ENCODE assay signal across 22 cellular contexts in the genomic region with DNA sequence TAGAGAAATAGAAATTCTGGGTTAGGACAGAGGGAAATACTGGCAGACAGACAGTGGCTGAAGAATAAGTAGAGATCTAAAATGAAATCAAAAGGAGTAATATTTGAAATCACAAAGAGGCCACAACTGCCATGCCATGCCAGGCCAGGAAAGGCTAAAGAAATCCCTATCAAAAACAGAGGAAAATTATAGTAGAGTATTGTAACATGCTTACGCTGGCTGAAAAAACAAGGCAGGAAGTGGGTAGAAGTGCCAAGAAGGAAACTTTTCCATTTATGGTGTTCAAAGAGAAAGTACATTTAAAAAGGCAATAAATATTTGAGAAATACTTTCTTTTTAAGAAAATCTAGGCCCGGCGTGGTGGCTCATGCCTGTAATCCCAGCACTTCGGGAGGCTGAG.
DNase-seq lines count a peak whose midpoint lies in the region; ATAC-seq and TF ChIP-seq lines count a peak whose summit lies in the region.
"Had no signal": no experiment of that assay in that cellular context is flagged by ENCODE, and none has a peak within 500 bp of the region (broad histone marks: within the 10 kb centered on the region; RNA-seq: fewer than 3 reads in every experiment).

No MANE protein-coding gene starts in this region.

- H2BK120ac ChIP-seq in H9 (ENCODE audit: low read depth, low read length, poor library complexity, severe bottlenecking), result no peak overlapping the region

- no peak overlapping the region for H2BK5ac ChIP-seq in H9 (ENCODE audit: insufficient read length, low read length)

- no peaks in the 10 kb centered on the region for H3K9me3 Mint-ChIP-seq in activated T-cell treated with anti-CD3 and anti-CD28 coated beads, Interleukin-2, amount 50 U/mL, for 4 hours
- H3K9me3 Mint-ChIP-seq in T-cell, result no peaks in the 10 kb centered on the region
- no peaks in the 10 kb centered on the region for H3K9me3 Mint-ChIP-seq in central memory CD8-positive, alpha-beta T cell
- no peaks in the 10 kb centered on the region for H3K9me3 Mint-ChIP-seq in H9
- H3K9me3 Mint-ChIP-seq: nephron progenitor cell had no signal

- H3K27me3 Mint-ChIP-seq in activated T-cell treated with anti-CD3 and anti-CD28 coated beads, Interleukin-2, amount 50 U/mL, for 4 hours (ENCODE audit: low read depth), result no peaks in the 10 kb centered on the region
- no peaks in the 10 kb centered on the region for H3K27me3 Mint-ChIP-seq in T-cell
- no peaks in the 10 kb centered on the region for H3K27me3 Mint-ChIP-seq in central memory CD8-positive, alpha-beta T cell
- no peaks in the 10 kb centered on the region for H3K27me3 Mint-ChIP-seq in H9 (ENCODE audit: low read depth)

- H3K23me2 ChIP-seq in H9 (ENCODE audit: insufficient read length, low read depth, low read length, poor library complexity, severe bottlenecking), result no peaks in the 10 kb centered on the region

- H3K36me3 Mint-ChIP-seq in activated T-cell treated with anti-CD3 and anti-CD28 coated beads, Interleukin-2, amount 50 U/mL, for 4 hours (ENCODE audit: insufficient read depth), result peaks cover 6% of the 10 kb centered on the region
- peaks cover 23% of the 10 kb centered on the region for H3K36me3 Mint-ChIP-seq in T-cell
- no peaks in the 10 kb centered on the region for H3K36me3 Mint-ChIP-seq in central memory CD8-positive, alpha-beta T cell (ENCODE audit: insufficient read depth)
- H3K36me3 Mint-ChIP-seq in H9 (ENCODE audit: insufficient read depth in 1 of 3, low read depth in 3 of 3), result no peaks in the 10 kb centered on the region

- no peak overlapping the region for H2AK5ac ChIP-seq in H9 (ENCODE audit: insufficient read length, low read length)

- peaks cover 8% of the 10 kb centered on the region for H3K4me1 Mint-ChIP-seq in activated T-cell treated with anti-CD3 and anti-CD28 coated beads, Interleukin-2, amount 50 U/mL, for 4 hours (ENCODE audit: low read depth)
- peaks cover 7 to 15% (median 12%) of the 10 kb centered on the region in 3 donors for H3K4me1 Mint-ChIP-seq in T-cell
- peaks cover 6% of the 10 kb centered on the region for H3K4me1 Mint-ChIP-seq in central memory CD8-positive, alpha-beta T cell
- H3K4me1 Mint-ChIP-seq in H9, result no peaks in the 10 kb centered on the region
- H3K4me1 Mint-ChIP-seq: nephron progenitor cell had no signal

- no peak overlapping the region for H3K18ac ChIP-seq in H9 (ENCODE audit: insufficient read length, low read depth, low read length)

- DNase-seq in activated T-cell treated with anti-CD3 and anti-CD28 coated beads, Interleukin-2, amount 50 U/mL, for 4 hours, result no peak
- DNase-seq in activated T-cell treated with anti-CD3 and anti-CD28 coated beads, Interleukin-2, amount 50 U/mL, for 1 hour, result no peak
- DNase-seq in T-cell, result no peak
- no peak for DNase-seq in central memory CD8-positive, alpha-beta T cell (ENCODE audit: low spot score in 2 of 2)
- DNase-seq in pulmonary artery endothelial cell (ENCODE audit: low read depth, low spot score), result peak; percentile 2
- no peak for DNase-seq in head of caudate nucleus
- no peak for DNase-seq in GM13977 (ENCODE audit: low spot score)
- no peak for DNase-seq in H9
- DNase-seq: amygdala, DMS 273 treated with DMSO at 0.1 percent for 48 hours, heart left ventricle, IMR-90, NCI-H1417 treated with DMSO at 0.1 percent for 48 hours, NCI-H2107, nephron progenitor cell, right lobe of liver, SIG-M5 had no signal

- in situ Hi-C loops in GM13977 (cut with MboI; ENCODE audit: low pct_unique_long_range_greater_than_20kb, low sequenced_read_pairs, unreplicated experiment), result no loop called here

- no peaks in the 10 kb centered on the region for H4K20me1 ChIP-seq in H9 (ENCODE audit: control insufficient read depth, insufficient read depth, insufficient read length)
- H4K20me1 ChIP-seq: BLaER1 had no signal

- CTCF ChIA-PET in T-cell (lab: Charles Lee), result interaction anchor here in 1 of 2 donors (0.7 to 0.8 kb wide), 2 partner anchors 10 to 1762 kb away, joined by 3 read pairs; no protein-coding TSS in a partner anchor

- H2BK15ac ChIP-seq in H9 (ENCODE audit: low read depth, low read length), result no peak overlapping the region

- no peak overlapping the region for H4K91ac ChIP-seq in H9 (ENCODE audit: insufficient read length, low read depth, low read length)

- no peak overlapping the region for H4K8ac ChIP-seq in H9 (replicated peaks; ENCODE audit: insufficient read length, low read depth, low read length)

- no peaks in the 10 kb centered on the region for H3K4me1 ChIP-seq in H9 (ENCODE audit: insufficient read depth, low read length)
- H3K4me1 ChIP-seq: A549, BLaER1, HAP-1, parathyroid adenoma, right lobe of liver had no signal

- WGBS in H9 (ENCODE audit: extremely low coverage, insufficient read length, low lambda C conversion rate), result no CpG with 5 or more reads among the region's 4 CpGs

- H3K23ac ChIP-seq in H9 (ENCODE audit: insufficient read length, low read depth, low read length), result no peak overlapping the region

- H3K14ac ChIP-seq in H9 (ENCODE audit: insufficient read depth, low read length), result no peak overlapping the region

- ATAC-seq in activated T-cell treated with anti-CD3 and anti-CD28 coated beads, Interleukin-2, amount 50 U/mL, for 4 hours, result no peak
- peak in 3 of 4 experiments; percentile 44 to 50 (median 49) for ATAC-seq in T-cell (replicated peaks in 1 of 4)
- ATAC-seq in central memory CD8-positive, alpha-beta T cell (replicated peaks; ENCODE audit: extremely low read depth, poor library complexity, severe bottlenecking), result peak; percentile 43
- ATAC-seq: A549, heart left ventricle, Panc1, right lobe of liver had no signal

- no peaks in the 10 kb centered on the region for H3K9me3 ChIP-seq in H9 (ENCODE audit: control insufficient read depth, low read depth, low read length)
- H3K9me3 ChIP-seq: A549, BLaER1, HAP-1, heart left ventricle, right lobe of liver had no signal

- no peak overlapping the region for H4K5ac ChIP-seq in H9 (ENCODE audit: insufficient read length, low read depth, low read length)

- H3K27me3 ChIP-seq in H9 (ENCODE audit: insufficient read depth, low read length), result no peaks in the 10 kb centered on the region
- H3K27me3 ChIP-seq: BLaER1, heart left ventricle, right lobe of liver had no signal

- no peak overlapping the region for H3K9ac ChIP-seq in H9 (ENCODE audit: extremely low read depth, insufficient read length, low read length)
- H3K9ac ChIP-seq: BLaER1, parathyroid adenoma had no signal

- H3K27ac ChIP-seq in H9 (ENCODE audit: insufficient read length, low read depth, low read length), result no peak overlapping the region
- H3K27ac ChIP-seq: A549, BLaER1, heart left ventricle, parathyroid adenoma, right lobe of liver had no signal

- H2AFZ ChIP-seq in H9 (ENCODE audit: low read length), result no peak overlapping the region
- H2AFZ ChIP-seq: parathyroid adenoma had no signal

- H3K4ac ChIP-seq in H9 (ENCODE audit: low read depth, low read length), result no peak overlapping the region

- TF ChIP-seq CTCF in GM13977 (IDR thresholded peaks at IDR 0.05; ENCODE audit: extremely low read depth, insufficient read depth, missing control alignments) (no peak), H9 (conservative IDR thresholded peaks at IDR 0.05) (no peak)

- no peak overlapping the region for H2BK20ac ChIP-seq in H9 (ENCODE audit: low read depth, low read length, poor library complexity, severe bottlenecking)

- no peaks in the 10 kb centered on the region for H3K79me2 ChIP-seq in H9 (ENCODE audit: insufficient read depth, low read length)
- H3K79me2 ChIP-seq: parathyroid adenoma had no signal

- no peak overlapping the region for H3K56ac ChIP-seq in H9 (ENCODE audit: insufficient read length, low read depth, low read length)

- H3K4me3 Mint-ChIP-seq in activated T-cell treated with anti-CD3 and anti-CD28 coated beads, Interleukin-2, amount 50 U/mL, for 4 hours, result peak overlapping the region; percentile 54
- peak overlapping the region; percentile 25 to 59 (median 37) for H3K4me3 Mint-ChIP-seq in T-cell
- H3K4me3 Mint-ChIP-seq in central memory CD8-positive, alpha-beta T cell, result peak overlapping the region; percentile 33
- H3K4me3 Mint-ChIP-seq in H9, result no peak overlapping the region
- H3K4me3 Mint-ChIP-seq: nephron progenitor cell had no signal

- H2BK12ac ChIP-seq in H9 (ENCODE audit: insufficient read length, low read depth, low read length), result no peak overlapping the region

- POLR2A ChIA-PET in T-cell (lab: Charles Lee), result interaction anchor here in 1 of 2 donors (1.0 kb wide), 1 partner anchor 12 kb away, joined by 6 read pairs; no protein-coding TSS in a partner anchor

- intact Hi-C loops in head of caudate nucleus (cut with DNase I), result no loop called here

- no peak overlapping the region for H3T11ph ChIP-seq in H9 (ENCODE audit: low read length)

- no peaks in the 10 kb centered on the region for H3K79me1 ChIP-seq in H9 (ENCODE audit: insufficient read depth, low read depth, low read length, poor library complexity, severe bottlenecking)

- no peak overlapping the region for H3K4me2 ChIP-seq in H9 (ENCODE audit: insufficient read depth, insufficient read length, low read length)
- H3K4me2 ChIP-seq: A549, BLaER1 had no signal

- H3K27ac Mint-ChIP-seq in T-cell (peak overlapping the region; percentile 78 to 79), H9 (no peak overlapping the region)
- peak overlapping the region; percentile 44 for H3K27ac Mint-ChIP-seq in central memory CD8-positive, alpha-beta T cell (ENCODE audit: low read depth)
- H3K27ac Mint-ChIP-seq: nephron progenitor cell had no signal

Comparison
In these comparisons a context has a peak if more than half of its experiments do, and no peak if none do; other contexts are left out.
1. ATAC-seq: peak in T-cell (3 of 4) and central memory CD8-positive, alpha-beta T cell (single experiment); none in activated T-cell treated with anti-CD3 and anti-CD28 coated beads, Interleukin-2, amount 50 U/mL, for 4 hours (0 of 2).
2. H3K4me3 Mint-ChIP-seq: peak in activated T-cell treated with anti-CD3 and anti-CD28 coated beads, Interleukin-2, amount 50 U/mL, for 4 hours (single experiment), T-cell (3 of 3) and central memory CD8-positive, alpha-beta T cell (single experiment); none in H9 (0 of 2).
3. H3K27ac Mint-ChIP-seq: peak in T-cell (2 of 2) and central memory CD8-positive, alpha-beta T cell (single experiment); none in H9 (0 of 3).